ENCODE assay signal across 8 cellular contexts in the genomic region with DNA sequence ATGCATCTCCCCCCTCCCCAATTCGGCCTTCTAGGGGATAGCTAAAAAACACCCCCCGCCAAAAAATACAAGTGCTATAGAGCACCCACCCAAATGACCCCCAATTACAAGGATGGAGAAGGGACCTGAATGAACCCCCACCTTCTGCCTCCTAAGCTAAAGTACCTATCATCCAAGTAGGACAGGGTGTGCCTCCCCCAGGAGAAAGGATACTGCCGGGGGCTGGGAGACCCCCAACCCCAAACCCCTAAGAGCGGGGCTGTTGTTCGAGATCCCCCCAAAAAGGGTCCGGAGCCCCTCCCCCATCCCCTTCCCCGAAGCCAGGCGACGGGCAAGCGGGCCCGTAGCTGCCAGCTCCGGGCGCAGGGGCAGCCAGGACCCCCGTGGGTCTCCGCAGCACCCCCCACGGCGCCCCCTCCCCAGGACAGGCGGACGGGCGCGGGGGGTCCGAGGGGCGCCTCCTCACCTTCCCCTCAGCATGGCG. TPM values are rescaled to one million over a fixed set of nuclear protein-coding genes. Genes with fewer than 3 reads are reported as not detected.
DNase-seq lines count a peak whose midpoint lies in the region; ATAC-seq and TF ChIP-seq lines count a peak whose summit lies in the region.

No MANE protein-coding gene starts in this region.

- H3K4me3 ChIP-seq in GM06990 (replicated peaks; ENCODE audit: low read depth, low read length) (peak overlapping the region; percentile 81), esophagus (ENCODE audit: low read depth in 1 of 2, low read length in 2 of 2) (peak overlapping the region; percentile 75 to 94), prostate gland (peak overlapping the region; percentile 79 to 95)

- H3K4me1 ChIP-seq in esophagus (ENCODE audit: control insufficient read depth in 2 of 2, insufficient read depth in 2 of 2, low read length in 1 of 2) (peaks cover 0 to 2% of the 10 kb centered on the region in 2 donors), prostate gland (replicated peaks) (no peaks in the 10 kb centered on the region)

- TF ChIP-seq CTCF in GM06990 (IDR thresholded peaks at IDR 0.05; ENCODE audit: insufficient read depth, low read length, poor library complexity, severe bottlenecking) (no peak), prostate gland (IDR thresholded peaks at IDR 0.05) (no peak)

- TF ChIP-seq POLR2A in prostate gland (IDR thresholded peaks at IDR 0.05) = no peak

- ATAC-seq in HG03520 (IDR thresholded peaks at IDR 0.05; ENCODE audit: unreplicated experiment) = no peak

- DNase-seq in GM06990 (ENCODE audit: extremely low read depth, insufficient read length) (no peak), prostate gland (ENCODE audit: low spot score) (no peak), NCI-H526 treated with DMSO at 0.1 percent for 48 hours (lab: John Stamatoyannopoulos, UW) (no peak), kidney glomerular epithelial cell (lab: John Stamatoyannopoulos, UW) (no peak), NCI-H128 (lab: John Stamatoyannopoulos, UW; ENCODE audit: unreplicated experiment) (no peak)

- H3K27ac ChIP-seq in esophagus (ENCODE audit: low read depth in 2 of 2, low read length in 1 of 2) = peak overlapping the region; percentile 100
- H3K27ac ChIP-seq in prostate gland = peak overlapping the region; percentile 100

- H3K27me3 ChIP-seq in GM06990 (replicated peaks; ENCODE audit: control insufficient read depth, insufficient read depth, low read length) (no peaks in the 10 kb centered on the region), esophagus (ENCODE audit: control insufficient read depth in 1 of 2, insufficient read depth in 2 of 2, low read length in 2 of 2) (no peaks in the 10 kb centered on the region), prostate gland (replicated peaks; ENCODE audit: insufficient read depth) (no peaks in the 10 kb centered on the region)

- H3K36me3 ChIP-seq in GM06990 (ENCODE audit: control insufficient read depth, insufficient read depth, low read length) (peaks cover under 1% of the 10 kb centered on the region), esophagus (ENCODE audit: control insufficient read depth in 2 of 2, insufficient read depth in 2 of 2, low read length in 1 of 2) (no peaks in the 10 kb centered on the region), prostate gland (no peaks in the 10 kb centered on the region)

- no peaks in the 10 kb centered on the region for H3K9me3 ChIP-seq in esophagus (ENCODE audit: control insufficient read depth in 2 of 2, insufficient read depth in 1 of 2, low read depth in 1 of 2, low read length in 1 of 2)
- H3K9me3 ChIP-seq in prostate gland = no peaks in the 10 kb centered on the region

- intact Hi-C loops in prostate gland (cut with DNase I) = no loop called here

- WGBS in esophagus, 2 donors = 0 to 1% methylated on average over 23 to 24 of the region's 24 CpGs
- WGBS in prostate gland = 0% methylated on average over 24 of the region's 24 CpGs

TF ChIP-seq in PFSK-1, 5 proteins besides CTCF, POLR2A, EP300 and RAD21:
- TF ChIP-seq FOXP2 (optimal IDR thresholded peaks at IDR 0.05; ENCODE audit: borderline replicate concordance, extremely low read depth, extremely low read length, insufficient read depth) (peak; percentile 9), SIN3A (IDR thresholded peaks at IDR 0.05; ENCODE audit: borderline replicate concordance, insufficient read depth, low read length) (no peak)
- TF ChIP-seq, protein P1, sequence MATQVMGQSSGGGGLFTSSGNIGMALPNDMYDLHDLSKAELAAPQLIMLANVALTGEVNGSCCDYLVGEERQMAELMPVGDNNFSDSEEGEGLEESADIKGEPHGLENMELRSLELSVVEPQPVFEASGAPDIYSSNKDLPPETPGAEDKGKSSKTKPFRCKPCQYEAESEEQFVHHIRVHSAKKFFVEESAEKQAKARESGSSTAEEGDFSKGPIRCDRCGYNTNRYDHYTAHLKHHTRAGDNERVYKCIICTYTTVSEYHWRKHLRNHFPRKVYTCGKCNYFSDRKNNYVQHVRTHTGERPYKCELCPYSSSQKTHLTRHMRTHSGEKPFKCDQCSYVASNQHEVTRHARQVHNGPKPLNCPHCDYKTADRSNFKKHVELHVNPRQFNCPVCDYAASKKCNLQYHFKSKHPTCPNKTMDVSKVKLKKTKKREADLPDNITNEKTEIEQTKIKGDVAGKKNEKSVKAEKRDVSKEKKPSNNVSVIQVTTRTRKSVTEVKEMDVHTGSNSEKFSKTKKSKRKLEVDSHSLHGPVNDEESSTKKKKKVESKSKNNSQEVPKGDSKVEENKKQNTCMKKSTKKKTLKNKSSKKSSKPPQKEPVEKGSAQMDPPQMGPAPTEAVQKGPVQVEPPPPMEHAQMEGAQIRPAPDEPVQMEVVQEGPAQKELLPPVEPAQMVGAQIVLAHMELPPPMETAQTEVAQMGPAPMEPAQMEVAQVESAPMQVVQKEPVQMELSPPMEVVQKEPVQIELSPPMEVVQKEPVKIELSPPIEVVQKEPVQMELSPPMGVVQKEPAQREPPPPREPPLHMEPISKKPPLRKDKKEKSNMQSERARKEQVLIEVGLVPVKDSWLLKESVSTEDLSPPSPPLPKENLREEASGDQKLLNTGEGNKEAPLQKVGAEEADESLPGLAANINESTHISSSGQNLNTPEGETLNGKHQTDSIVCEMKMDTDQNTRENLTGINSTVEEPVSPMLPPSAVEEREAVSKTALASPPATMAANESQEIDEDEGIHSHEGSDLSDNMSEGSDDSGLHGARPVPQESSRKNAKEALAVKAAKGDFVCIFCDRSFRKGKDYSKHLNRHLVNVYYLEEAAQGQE (IDR thresholded peaks at IDR 0.05; ENCODE audit: insufficient read depth in 1 of 2, low read depth in 2 of 2, low read length in 2 of 2) = no peak

RNA-seq across cellular contexts. Expression of a gene that starts 1.9 kb away (rescaled TPM):
- polyA plus RNA-seq in PFSK-1 (2012; ENCODE audit: insufficient read length, low read depth) = 8.6 TPM
- 10 to 100 TPM in 1 of 2 donors, 1 to 10 TPM in 1; 8.4 to 13.5 TPM for polyA plus RNA-seq in esophagus
- 10 to 100 TPM; 35.3 to 49.1 TPM for total RNA-seq in prostate gland

RNA-seq across cellular contexts. Expression of a gene that starts 18.9 kb away (rescaled TPM):
- polyA plus RNA-seq in PFSK-1 (2012; ENCODE audit: insufficient read length, low read depth) = 170 TPM
- 10 to 100 TPM; 17.1 to 53.4 TPM for polyA plus RNA-seq in esophagus
- total RNA-seq in prostate gland = 10 to 100 TPM; 48.4 to 73.0 TPM
